In the genomic region with DNA sequence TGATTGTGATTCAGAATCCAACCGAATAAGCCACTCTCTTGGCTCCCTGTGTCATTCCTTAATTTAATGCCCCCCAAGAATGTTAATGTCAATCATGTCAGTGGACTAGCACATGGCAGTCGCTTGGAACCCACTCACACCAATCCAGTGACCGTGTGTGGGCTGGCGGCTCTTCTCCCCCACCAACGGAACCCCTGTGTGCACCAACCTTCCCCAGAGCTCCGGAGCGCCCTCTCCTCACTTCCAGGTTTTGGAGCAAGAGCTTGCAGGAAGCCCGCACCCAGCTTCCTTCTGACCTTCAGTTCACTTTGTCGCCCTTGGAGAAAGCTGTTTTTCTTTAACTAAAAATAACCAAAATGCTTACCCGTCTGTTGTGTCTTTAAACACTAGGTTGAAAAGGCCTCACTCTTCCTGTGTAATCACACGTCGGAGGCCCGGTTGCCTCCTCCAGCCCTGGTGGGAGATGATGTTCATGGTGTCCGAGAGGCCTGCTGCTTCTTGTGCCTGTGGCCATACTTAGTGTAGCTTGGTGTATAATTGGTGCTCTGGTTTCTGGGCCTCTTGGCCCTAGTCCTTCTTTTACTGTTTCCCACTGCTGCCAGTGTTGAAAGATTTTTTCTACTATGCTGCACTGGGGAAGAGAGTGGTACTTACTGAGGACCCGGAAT, we compare ENCODE assay signal across 21 cellular contexts. TPM values are rescaled to one million over a fixed set of nuclear protein-coding genes. Genes with fewer than 3 reads are reported as not detected.
DNase-seq lines count a peak whose midpoint lies in the region; ATAC-seq and TF ChIP-seq lines count a peak whose summit lies in the region.
"Had no signal": no experiment of that assay in that cellular context is flagged by ENCODE, and none has a peak within 500 bp of the region (broad histone marks: within the 10 kb centered on the region; RNA-seq: fewer than 3 reads in every experiment).

No MANE protein-coding gene starts in this region.

- intact Hi-C loops in activated CD4-positive, alpha-beta T cell treated with anti-CD3 and anti-CD28 coated beads for 36 hours (cut with DNase I, micrococcal nuclease): no loop called here
- intact Hi-C loops in mucosa of descending colon (cut with DNase I, micrococcal nuclease): no loop called here
- intact Hi-C loops in OCI-LY7 (cut with micrococcal nuclease; ENCODE audit: unreplicated experiment): no loop called here

- H3K4me3 ChIP-seq in BLaER1: no peak overlapping the region
- H3K4me3 ChIP-seq in mucosa of descending colon: no peak overlapping the region
- no peak overlapping the region for H3K4me3 ChIP-seq in OCI-LY7 (ENCODE audit: low read depth, low read length, poor library complexity, severe bottlenecking)
- H3K4me3 ChIP-seq: coronary artery, Peyer's patch, vagina had no signal

- CTCF ChIA-PET in activated CD4-positive, alpha-beta T cell treated with anti-CD3 and anti-CD28 coated beads for 36 hours (lab: Charles Lee): interaction anchor here (1.1 to 3.3 kb wide), 4 partner anchors 24 to 228 kb away, joined by 3 to 23 read pairs (median 10); no protein-coding TSS in a partner anchor
- CTCF ChIA-PET in activated CD4-positive, alpha-beta memory T cell treated with anti-CD3 and anti-CD28 coated beads, Interleukin-2, amount 10 ng/mL, durations not matched to agents 7 days and 5 days (lab: Charles Lee): interaction anchor here (0.5 to 5.5 kb wide), 7 partner anchors 24 to 322 kb away, joined by 3 to 43 read pairs (median 6); a partner anchor contains a TSS
- CTCF ChIA-PET in OCI-LY7 (lab: Charles Lee; ENCODE audit: unreplicated experiment): no interaction called here

- H3K27me3 Mint-ChIP-seq in activated CD4-positive, alpha-beta T cell treated with anti-CD3 and anti-CD28 coated beads for 36 hours: no peaks in the 10 kb centered on the region
- H3K27me3 Mint-ChIP-seq in activated CD4-positive, alpha-beta memory T cell treated with anti-CD3 and anti-CD28 coated beads, Interleukin-2, amount 10 ng/mL, durations not matched to agents 7 days and 5 days: no peaks in the 10 kb centered on the region
- H3K27me3 Mint-ChIP-seq: brain had no signal

- H3K4me1 ChIP-seq in BLaER1: peaks cover 18% of the 10 kb centered on the region
- peaks cover 12% of the 10 kb centered on the region for H3K4me1 ChIP-seq in mucosa of descending colon (ENCODE audit: low read depth)
- no peaks in the 10 kb centered on the region for H3K4me1 ChIP-seq in OCI-LY7 (ENCODE audit: insufficient read depth, low read length, poor library complexity, severe bottlenecking)
- H3K4me1 ChIP-seq: BE2C had no signal

- no peak overlapping the region for H3K4me3 Mint-ChIP-seq in activated CD4-positive, alpha-beta T cell treated with anti-CD3 and anti-CD28 coated beads for 36 hours
- H3K4me3 Mint-ChIP-seq in activated CD4-positive, alpha-beta memory T cell treated with anti-CD3 and anti-CD28 coated beads, Interleukin-2, amount 10 ng/mL, durations not matched to agents 7 days and 5 days: no peak overlapping the region
- H3K4me3 Mint-ChIP-seq: brain had no signal

- no peaks in the 10 kb centered on the region for H3K9me3 ChIP-seq in BLaER1
- no peaks in the 10 kb centered on the region for H3K9me3 ChIP-seq in mucosa of descending colon
- no peaks in the 10 kb centered on the region for H3K9me3 ChIP-seq in OCI-LY7 (ENCODE audit: low read length)
- H3K9me3 ChIP-seq: BE2C, Peyer's patch, SK-N-SH, vagina had no signal

- no peak for TF ChIP-seq CTCF in mucosa of descending colon (IDR thresholded peaks at IDR 0.05)
- TF ChIP-seq CTCF in OCI-LY7 (conservative IDR thresholded peaks at IDR 0.05; ENCODE audit: low read length): no peak
- TF ChIP-seq CTCF in GM20000 (IDR thresholded peaks at IDR 0.05; ENCODE audit: extremely low read depth, missing control alignments): no peak

- H3K79me2 ChIP-seq in OCI-LY7 (ENCODE audit: insufficient read depth, low read depth, low read length): no peaks in the 10 kb centered on the region

- no peak overlapping the region for H3K4me2 ChIP-seq in BLaER1
- no peak overlapping the region for H3K4me2 ChIP-seq in OCI-LY7 (ENCODE audit: low read length)
- H3K4me2 ChIP-seq: SK-N-SH had no signal

- H3K9me3 Mint-ChIP-seq in activated CD4-positive, alpha-beta T cell treated with anti-CD3 and anti-CD28 coated beads for 36 hours (ENCODE audit: low read depth): no peaks in the 10 kb centered on the region
- H3K9me3 Mint-ChIP-seq in activated CD4-positive, alpha-beta memory T cell treated with anti-CD3 and anti-CD28 coated beads, Interleukin-2, amount 10 ng/mL, durations not matched to agents 7 days and 5 days: no peaks in the 10 kb centered on the region
- H3K9me3 Mint-ChIP-seq: brain had no signal

- DNase-seq in activated CD4-positive, alpha-beta T cell treated with anti-CD3 and anti-CD28 coated beads for 36 hours: no peak
- DNase-seq in activated CD4-positive, alpha-beta T cell treated with anti-CD3 and anti-CD28 coated beads for 4 hours: no peak
- DNase-seq in activated CD4-positive, alpha-beta memory T cell treated with anti-CD3 and anti-CD28 coated beads, Interleukin-2, amount 10 ng/mL, durations not matched to agents 7 days and 5 days: no peak
- peak in 2 of 3 donors; percentile 20 to 34 for DNase-seq in mucosa of descending colon
- DNase-seq in OCI-LY7 (ENCODE audit: low spot score): no peak
- no peak for DNase-seq in GM20000 (ENCODE audit: low spot score)
- DNase-seq: 8988T; BE2C; head of caudate nucleus; NCI-H2107; NCI-H510A treated with DMSO at 0.1 percent for 48 hours; NK-92 treated with Interleukin-12 subunit alpha and Interleukin-12 subunit beta, amount 100 ng/mL, for 24 hours; occipital lobe; Peyer's patch; SK-N-SH; T1000 had no signal

- H3K27ac ChIP-seq in BLaER1 (peak overlapping the region; percentile 22; the same call in 1 of the 2 replicates), OCI-LY7 (ENCODE audit: low read depth, low read length, poor library complexity, severe bottlenecking) (no peak overlapping the region)
- H3K27ac ChIP-seq: coronary artery, Peyer's patch, vagina had no signal

- BruUV-seq in OCI-LY7 (replicated peaks; lab: Mats Ljungman, UMichigan): no TSS peak

- peaks cover 23% of the 10 kb centered on the region for H3K36me3 Mint-ChIP-seq in activated CD4-positive, alpha-beta T cell treated with anti-CD3 and anti-CD28 coated beads for 36 hours (ENCODE audit: low read depth)
- peaks cover 49% of the 10 kb centered on the region for H3K36me3 Mint-ChIP-seq in activated CD4-positive, alpha-beta memory T cell treated with anti-CD3 and anti-CD28 coated beads, Interleukin-2, amount 10 ng/mL, durations not matched to agents 7 days and 5 days (ENCODE audit: low read depth)

- ATAC-seq in activated CD4-positive, alpha-beta T cell treated with anti-CD3 and anti-CD28 coated beads for 36 hours: no peak
- ATAC-seq in mucosa of descending colon (no peak), GM18498 (IDR thresholded peaks at IDR 0.05; ENCODE audit: unreplicated experiment) (no peak)

- H3K36me3 ChIP-seq in BLaER1: peaks cover 71% of the 10 kb centered on the region
- H3K36me3 ChIP-seq in mucosa of descending colon (ENCODE audit: low read depth): peaks cover 8% of the 10 kb centered on the region
- H3K36me3 ChIP-seq in OCI-LY7 (ENCODE audit: insufficient read depth, low read length): peaks cover 36% of the 10 kb centered on the region

- H3K27me3 ChIP-seq in BLaER1: no peaks in the 10 kb centered on the region
- H3K27me3 ChIP-seq: BE2C, Peyer's patch, vagina had no signal

- H4K20me1 ChIP-seq in BLaER1 (peaks cover 40% of the 10 kb centered on the region), OCI-LY7 (ENCODE audit: insufficient read depth, low read length) (no peaks in the 10 kb centered on the region)

- H3K4me1 Mint-ChIP-seq in activated CD4-positive, alpha-beta T cell treated with anti-CD3 and anti-CD28 coated beads for 36 hours: peaks cover 19% of the 10 kb centered on the region
- peaks cover 21% of the 10 kb centered on the region for H3K4me1 Mint-ChIP-seq in activated CD4-positive, alpha-beta memory T cell treated with anti-CD3 and anti-CD28 coated beads, Interleukin-2, amount 10 ng/mL, durations not matched to agents 7 days and 5 days

- POLR2A ChIA-PET in activated CD4-positive, alpha-beta T cell treated with anti-CD3 and anti-CD28 coated beads for 36 hours (lab: Charles Lee): interaction anchor here (0.8 kb wide), 1 partner anchor 173 kb away, joined by 3 read pairs; no protein-coding TSS in a partner anchor
- POLR2A ChIA-PET in activated CD4-positive, alpha-beta memory T cell treated with anti-CD3 and anti-CD28 coated beads, Interleukin-2, amount 10 ng/mL, durations not matched to agents 7 days and 5 days (lab: Charles Lee): interaction anchor here (1.4 kb wide), 1 partner anchor 25 kb away, joined by 3 read pairs; a partner anchor contains a TSS
- POLR2A ChIA-PET in OCI-LY7 (lab: Charles Lee): no interaction called here

- H3K9me2 ChIP-seq in OCI-LY7 (ENCODE audit: insufficient read depth, low read length): no peaks in the 10 kb centered on the region
- H3K9me2 ChIP-seq: SK-N-SH had no signal

- H3K9ac ChIP-seq in BLaER1: peak overlapping the region; percentile 35; the same call in 1 of the 2 replicates
- H3K9ac ChIP-seq: SK-N-SH had no signal

- H3K27ac Mint-ChIP-seq in activated CD4-positive, alpha-beta T cell treated with anti-CD3 and anti-CD28 coated beads for 36 hours: peak overlapping the region; percentile 69
- peak overlapping the region; percentile 61 for H3K27ac Mint-ChIP-seq in activated CD4-positive, alpha-beta memory T cell treated with anti-CD3 and anti-CD28 coated beads, Interleukin-2, amount 10 ng/mL, durations not matched to agents 7 days and 5 days

- H2AFZ ChIP-seq in OCI-LY7 (ENCODE audit: low read length): no peak overlapping the region

RNA-seq across cellular contexts. Expression of a gene that starts 17.8 kb away (rescaled TPM):
- 1 to 10 TPM; 2.5 to 2.7 TPM for total RNA-seq in activated CD4-positive, alpha-beta T cell treated with anti-CD3 and anti-CD28 coated beads for 36 hours
- total RNA-seq in activated CD4-positive, alpha-beta memory T cell treated with anti-CD3 and anti-CD28 coated beads, Interleukin-2, amount 10 ng/mL, durations not matched to agents 7 days and 5 days: 10 to 100 TPM in 1 of 2 experiments, 1 to 10 TPM in 1; 8.9 to 10.5 TPM
- total RNA-seq in mucosa of descending colon: 10 to 100 TPM; 30.6 to 61.6 (median 47.8) TPM
- total RNA-seq in OCI-LY7 (2014; rRNA removed; shearing (Covaris generic)): not detected in 2 replicates
- total RNA-seq in OCI-LY7 (2022): not detected in 2 replicates

RNA-seq across cellular contexts. Expression of a gene that starts 24.5 kb away (rescaled TPM):
- total RNA-seq in activated CD4-positive, alpha-beta T cell treated with anti-CD3 and anti-CD28 coated beads for 36 hours: 100 to 1,000 TPM in 1 of 2 experiments, 10 to 100 TPM in 1; 83.5 to 122 TPM
- 100 to 1,000 TPM; 107 to 109 TPM for total RNA-seq in activated CD4-positive, alpha-beta memory T cell treated with anti-CD3 and anti-CD28 coated beads, Interleukin-2, amount 10 ng/mL, durations not matched to agents 7 days and 5 days
- total RNA-seq in mucosa of descending colon (100 to 1,000 TPM; 110 to 137 (median 119) TPM), OCI-LY7 (2022) (94.2 and 99.8 TPM in 2 replicates)
- total RNA-seq in OCI-LY7 (2014; rRNA removed; shearing (Covaris generic)): 128 and 155 TPM in 2 replicates

Comparison
In these comparisons a context has a peak if more than half of its experiments do, and no peak if none do; other contexts are left out.
1. DNase-seq: peak in mucosa of descending colon (2 of 3); none in activated CD4-positive, alpha-beta T cell treated with anti-CD3 and anti-CD28 coated beads for 36 hours (single experiment), activated CD4-positive, alpha-beta T cell treated with anti-CD3 and anti-CD28 coated beads for 4 hours (0 of 2), activated CD4-positive, alpha-beta memory T cell treated with anti-CD3 and anti-CD28 coated beads, Interleukin-2, amount 10 ng/mL, durations not matched to agents 7 days and 5 days (single experiment), OCI-LY7 (single experiment) and GM20000 (single experiment).